ENCODE assay signal across 23 cellular contexts in the genomic region with DNA sequence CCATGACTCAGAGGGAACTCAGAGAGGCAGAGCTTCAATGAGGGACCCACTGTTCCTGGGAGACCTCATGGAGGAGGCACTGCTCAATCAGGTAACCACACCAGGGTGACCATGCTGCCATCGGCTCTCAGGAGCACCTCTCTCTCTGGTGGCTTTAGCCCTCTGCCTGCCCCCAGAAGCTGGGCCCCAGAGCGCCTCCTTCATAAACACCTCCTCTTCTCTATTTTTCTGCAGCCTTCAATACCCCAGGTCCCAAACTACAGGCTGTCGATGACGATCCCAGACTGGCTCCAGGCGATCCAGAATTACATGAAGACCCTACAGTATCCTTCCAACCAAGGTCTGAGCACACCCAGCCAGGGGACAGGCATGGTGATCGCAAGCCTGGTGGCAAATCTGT.
"Had no signal": no experiment of that assay in that cellular context is flagged by ENCODE, and none has a peak within 500 bp of the region (broad histone marks: within the 10 kb centered on the region; RNA-seq: fewer than 3 reads in every experiment).

No MANE protein-coding gene starts in this region.

- FAIRE-seq: HTR-8/SVneo, RCC 7860 had no signal

- H3K4me3 ChIP-seq: SJSA1, SK-N-MC had no signal

- H3K27ac ChIP-seq: HL-60, KMS-11, SJSA1, SK-N-MC had no signal

- H3K36me3 ChIP-seq: SJSA1 had no signal

- H3K27me3 ChIP-seq: SJSA1 had no signal

- H3K9me3 ChIP-seq: SJSA1 had no signal

- DNase-seq: IMR-90, Kasumi-1, MM.1S, NCI-H1092 treated with DMSO at 0.1 percent for 48 hours, NCI-H1436, NCI-H1694, NCI-H187 treated with DMSO at 0.1 percent for 48 hours, NCI-H2029 treated with DMSO at 0.1 percent for 48 hours, NCI-H2171 treated with DMSO at 0.1 percent for 48 hours, NCI-H345, NCI-H446 treated with DMSO at 0.1 percent for 48 hours, NCI-H510A treated with DMSO at 0.1 percent for 48 hours, NCI-H526, NCI-H748 treated with DMSO at 0.1 percent for 48 hours, Right ventricle myocardium superior, RPMI8226, SIG-M5 had no signal

- H3K4me2 ChIP-seq: KMS-11 had no signal

- H3K9ac ChIP-seq: KMS-11 had no signal
